14 cellular contexts compared by ENCODE assay signal in genomic region chr3:183381179-183381578, GRCh38. TPM values are rescaled to one million over a fixed set of nuclear protein-coding genes. Genes with fewer than 3 reads are reported as not detected.
A peak's percentile ranks its signal among the peaks of the same experiment; 100 is the strongest.
DNase-seq lines count a peak whose midpoint lies in the region; ATAC-seq, FAIRE-seq and TF ChIP-seq lines count a peak whose summit lies in the region.
"Had no signal": no experiment of that assay in that cellular context is flagged by ENCODE, and none has a peak within 500 bp of the region (broad histone marks: within the 10 kb centered on the region; RNA-seq: fewer than 3 reads in every experiment).

No MANE protein-coding gene starts in this region.

- FAIRE-seq in RCC 7860 (lab: Jason Lieb, UNC), result no peak

- peak; percentile 36 for DNase-seq in COR-L47 (lab: John Stamatoyannopoulos, UW)
- peak in 50 of 76 experiments; percentile 2 to 69 (median 30) for DNase-seq in HUDEP-2 (lab: John Stamatoyannopoulos, UW; ENCODE audit: unreplicated experiment in 76 of 76)
- DNase-seq in RCC 7860 (ENCODE audit: low spot score), result peak; percentile 23
- DNase-seq in fibroblast of pulmonary artery (ENCODE audit: low read depth), result peak; percentile 33
- DNase-seq in activated CD4-positive, alpha-beta T cell treated with anti-CD3 and anti-CD28 coated beads, Interleukin-2, amount 50 U/mL, for 48 hours, result no peak
- no peak for DNase-seq in spleen
- DNase-seq in WTC11 (ENCODE audit: low spot score), result no peak
- DNase-seq in posterior cingulate gyrus, result no peak
- DNase-seq: activated CD4-positive, alpha-beta T cell treated with anti-CD3 and anti-CD28 coated beads, Interleukin-2, amount 10 ng/mL, durations not matched to agents 24 days and 14 days; heart left ventricle; stimulated activated CD4-positive, alpha-beta T cell treated with anti-CD3 and anti-CD28 coated beads, Interleukin-12 subunit alpha, Interleukin-12 subunit beta, amount 100 ng/mL, for 4 hours had no signal

- H3K4me3 Mint-ChIP-seq in WTC11, result no peak overlapping the region
- H3K4me3 Mint-ChIP-seq: activated CD4-positive, alpha-beta T cell treated with anti-CD3 and anti-CD28 coated beads, Interleukin-2, amount 10 ng/mL, durations not matched to agents 24 days and 14 days; stimulated activated naive CD8-positive, alpha-beta T cell treated with anti-CD3 and anti-CD28 coated beads, Interleukin-15, Interleukin-2, amounts not matched to agents 100 ng/mL and 50 ng/mL, for 24 hours had no signal

- no peaks in the 10 kb centered on the region for H3K27me3 ChIP-seq in spleen (replicated peaks in 1 of 7)
- H3K27me3 ChIP-seq: body of pancreas, heart left ventricle had no signal

- no peak for ATAC-seq in WTC11
- ATAC-seq: body of pancreas, heart left ventricle had no signal

- H3K4me1 Mint-ChIP-seq in WTC11, result peaks cover 21% of the 10 kb centered on the region

- no peak overlapping the region for H3K27ac Mint-ChIP-seq in WTC11
- H3K27ac Mint-ChIP-seq: activated CD4-positive, alpha-beta T cell treated with anti-CD3 and anti-CD28 coated beads, Interleukin-2, amount 10 ng/mL, durations not matched to agents 24 days and 14 days; stimulated activated naive CD8-positive, alpha-beta T cell treated with anti-CD3 and anti-CD28 coated beads, Interleukin-15, Interleukin-2, amounts not matched to agents 100 ng/mL and 50 ng/mL, for 24 hours had no signal

- no peaks in the 10 kb centered on the region for H3K36me3 Mint-ChIP-seq in WTC11

- intact Hi-C loops in spleen (cut with DNase I; ENCODE audit: low total_unique reads), result loop anchor here (5.0 to 10.0 kb wide), 2 partner anchors 259 to 666 kb away; no protein-coding TSS in a partner anchor
- intact Hi-C loops in posterior cingulate gyrus (cut with DNase I), result loop anchor here (10.0 kb wide), 1 partner anchor 666 kb away; no protein-coding TSS in a partner anchor

- 62 to 74% (median 66%) methylated on average over 4 of the region's 4 CpGs for WGBS in spleen, 5 donors

- no peaks in the 10 kb centered on the region for H3K27me3 Mint-ChIP-seq in WTC11 (ENCODE audit: low read depth)
- H3K27me3 Mint-ChIP-seq: activated CD4-positive, alpha-beta T cell treated with anti-CD3 and anti-CD28 coated beads, Interleukin-2, amount 10 ng/mL, durations not matched to agents 24 days and 14 days; stimulated activated naive CD8-positive, alpha-beta T cell treated with anti-CD3 and anti-CD28 coated beads, Interleukin-15, Interleukin-2, amounts not matched to agents 100 ng/mL and 50 ng/mL, for 24 hours had no signal

- POLR2A ChIA-PET in WTC11 (lab: Charles Lee), result no interaction called here

- CTCF ChIA-PET in WTC11 (lab: Charles Lee), result interaction anchor here (0.7 to 7.4 kb wide), 2 partner anchors 116 to 195 kb away, joined by 3 to 115 read pairs; no protein-coding TSS in a partner anchor

- H3K4me1 ChIP-seq in spleen, result peaks cover 0 to 53% (median 31%) of the 10 kb centered on the region in 6 donors

- TF ChIP-seq CTCF in fibroblast of pulmonary artery (IDR thresholded peaks at IDR 0.05; ENCODE audit: low read length, missing control alignments) (no peak), spleen (IDR thresholded peaks at IDR 0.05 in 8 of 11, conservative IDR thresholded peaks at IDR 0.05 in 3 of 11) (no peak), WTC11 (IDR thresholded peaks at IDR 0.05) (no peak)

- TF ChIP-seq POLR2A in spleen (IDR thresholded peaks at IDR 0.05), result no peak

- no peak overlapping the region for H3K4me3 ChIP-seq in fibroblast of pulmonary artery (replicated peaks; ENCODE audit: low read depth, low read length)
- no peak overlapping the region for H3K4me3 ChIP-seq in spleen
- H3K4me3 ChIP-seq: body of pancreas, heart left ventricle had no signal

- peak overlapping the region in 3 of 8 donors; percentile 22 to 61 (median 51) for H3K27ac ChIP-seq in spleen

- no peaks in the 10 kb centered on the region for H3K9me3 ChIP-seq in spleen
- H3K9me3 ChIP-seq: body of pancreas, heart left ventricle had no signal

- H3K36me3 ChIP-seq in spleen, result peaks cover 0 to 23% (median 0%) of the 10 kb centered on the region in 6 donors
- H3K36me3 ChIP-seq: heart left ventricle had no signal

- no peaks in the 10 kb centered on the region for H3K9me3 Mint-ChIP-seq in WTC11
- H3K9me3 Mint-ChIP-seq: activated CD4-positive, alpha-beta T cell treated with anti-CD3 and anti-CD28 coated beads, Interleukin-2, amount 10 ng/mL, durations not matched to agents 24 days and 14 days; stimulated activated naive CD8-positive, alpha-beta T cell treated with anti-CD3 and anti-CD28 coated beads, Interleukin-15, Interleukin-2, amounts not matched to agents 100 ng/mL and 50 ng/mL, for 24 hours had no signal

TF ChIP-seq in WTC11, 78 proteins besides CTCF, POLR2A, EP300 and RAD21:
- no peak for TF ChIP-seq ZBTB21 (CRISPR knock-in tag; IDR thresholded peaks at IDR 0.05; ENCODE audit: borderline replicate concordance)
- no peak for TF ChIP-seq PREB (CRISPR knock-in tag; IDR thresholded peaks at IDR 0.05; ENCODE audit: borderline replicate concordance)
- no peak for TF ChIP-seq ERG (CRISPR knock-in tag; IDR thresholded peaks at IDR 0.05)
- no peak for TF ChIP-seq CBFB (CRISPR knock-in tag; IDR thresholded peaks at IDR 0.05; ENCODE audit: low read depth)
- TF ChIP-seq MYBL2 (CRISPR knock-in tag; IDR thresholded peaks at IDR 0.05), result no peak
- no peak for TF ChIP-seq ZMAT4 (CRISPR knock-in tag; IDR thresholded peaks at IDR 0.05)
- TF ChIP-seq TEAD4 (CRISPR knock-in tag; IDR thresholded peaks at IDR 0.05), result no peak
- no peak for TF ChIP-seq OVOL2 (CRISPR knock-in tag; IDR thresholded peaks at IDR 0.05; ENCODE audit: borderline replicate concordance)
- TF ChIP-seq ELF4 (CRISPR knock-in tag; IDR thresholded peaks at IDR 0.05; ENCODE audit: low read depth), result no peak
- no peak for TF ChIP-seq ZNF423 (CRISPR knock-in tag; IDR thresholded peaks at IDR 0.05)
- no peak for TF ChIP-seq USF2 (CRISPR knock-in tag; IDR thresholded peaks at IDR 0.05)
- no peak for TF ChIP-seq GRHL2 (CRISPR knock-in tag; IDR thresholded peaks at IDR 0.05; ENCODE audit: insufficient replicate concordance, severe bottlenecking)
- no peak for TF ChIP-seq PRRX2 (CRISPR knock-in tag; IDR thresholded peaks at IDR 0.05)
- TF ChIP-seq SP1 (CRISPR knock-in tag; conservative IDR thresholded peaks at IDR 0.05), result no peak
- TF ChIP-seq FOXP1 (CRISPR knock-in tag; IDR thresholded peaks at IDR 0.05; ENCODE audit: borderline replicate concordance), result no peak
- no peak for TF ChIP-seq NR3C1 (CRISPR knock-in tag; conservative IDR thresholded peaks at IDR 0.05; ENCODE audit: low read depth)
- no peak for TF ChIP-seq TP53 (CRISPR knock-in tag; IDR thresholded peaks at IDR 0.05)
- no peak for TF ChIP-seq HMGA2 (CRISPR knock-in tag; IDR thresholded peaks at IDR 0.05)
- TF ChIP-seq USF1 (CRISPR knock-in tag; IDR thresholded peaks at IDR 0.05), result no peak

RNA-seq across cellular contexts. Expression of gene MCF2L2, which starts 47.2 kb away (rescaled TPM):
- total RNA-seq in spleen (10 to 100 TPM; 13.3 to 37.7 (median 20.8) TPM), WTC11 (2021) (7.3 to 9.0 TPM (median 7.5 TPM) in 3 replicates)
- polyA plus RNA-seq in spleen, result 1 to 10 TPM in 1 of 3 donors, under 1 TPM in 2; 0.46 to 1.8 (median 0.61) TPM
- total RNA-seq: HT-29 had no signal

Comparison
In these comparisons a context has a peak if more than half of its experiments do, and no peak if none do; other contexts are left out.
1. DNase-seq: peak in COR-L47 (single experiment), HUDEP-2 (50 of 76), RCC 7860 (single experiment) and fibroblast of pulmonary artery (single experiment); none in activated CD4-positive, alpha-beta T cell treated with anti-CD3 and anti-CD28 coated beads, Interleukin-2, amount 50 U/mL, for 48 hours (0 of 2), spleen (single experiment), WTC11 (single experiment) and posterior cingulate gyrus (0 of 10).